ENCODE assay signal across 22 cellular contexts in the genomic region with DNA sequence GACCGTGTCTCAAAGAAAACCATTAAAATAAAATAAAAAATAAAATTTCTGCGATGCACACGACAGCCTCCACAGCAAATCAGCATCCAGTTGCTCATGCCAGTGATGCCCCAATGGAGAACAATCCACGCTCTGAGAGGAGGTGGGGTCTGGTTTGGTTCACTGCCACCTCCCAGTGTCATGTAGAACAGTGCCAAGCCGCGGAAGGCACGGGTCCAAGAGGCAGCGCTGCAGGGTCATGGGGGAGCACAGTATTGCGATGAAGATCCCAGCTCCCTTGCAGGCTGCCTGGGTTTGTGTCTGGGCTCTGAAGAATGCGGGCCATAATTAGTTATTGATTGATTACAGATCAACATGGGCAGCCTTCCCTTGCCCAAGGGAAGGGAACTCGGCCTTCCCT.
"Had no signal": no experiment of that assay in that cellular context is flagged by ENCODE, and none has a peak within 500 bp of the region (broad histone marks: within the 10 kb centered on the region; RNA-seq: fewer than 3 reads in every experiment).

No MANE protein-coding gene starts in this region.

- H3K4me3 ChIP-seq: mucosa of descending colon, psoas muscle, skin epidermis, suprapubic skin, transverse colon, uterus had no signal

- H3K27ac Mint-ChIP-seq: activated CD8-positive, alpha-beta T cell treated with anti-CD3 and anti-CD28 coated beads for 36 hours; activated naive CD8-positive, alpha-beta T cell treated with anti-CD3 and anti-CD28 coated beads for 36 hours; activated T-helper 17 cell treated with anti-CD3 and anti-CD28 coated beads, Interleukin-2, amount 50 U/mL, for 72 hours; naive thymus-derived CD4-positive, alpha-beta T cell; stimulated activated naive CD8-positive, alpha-beta T cell treated with anti-CD3 and anti-CD28 coated beads, Interleukin-15, Interleukin-2, amounts not matched to agents 100 ng/mL and 50 ng/mL, for 24 hours had no signal

- DNase-seq: activated CD4-positive, alpha-beta T cell treated with anti-CD3 and anti-CD28 coated beads for 48 hours; activated CD4-positive, CD25-positive, alpha-beta regulatory T cell; activated CD8-positive, alpha-beta T cell treated with anti-CD3 and anti-CD28 coated beads for 36 hours; activated naive CD4-positive, alpha-beta T cell; activated naive CD8-positive, alpha-beta T cell treated with anti-CD3 and anti-CD28 coated beads for 36 hours; activated T-cell treated with anti-CD3 and anti-CD28 coated beads, Interleukin-2, amount 50 U/mL, for 1 hour; effector CD4-positive, alpha-beta T cell; foreskin fibroblast; hippocampal formation; left colon; mucosa of descending colon; naive thymus-derived CD4-positive, alpha-beta T cell; psoas muscle; T-helper 1 cell; T1000; transverse colon; uterus had no signal

- H3K27ac ChIP-seq: psoas muscle, skin epidermis, suprapubic skin, transverse colon, uterus had no signal

- H3K4me3 Mint-ChIP-seq: activated CD8-positive, alpha-beta T cell treated with anti-CD3 and anti-CD28 coated beads for 36 hours; activated naive CD8-positive, alpha-beta T cell treated with anti-CD3 and anti-CD28 coated beads for 36 hours; activated T-helper 17 cell treated with anti-CD3 and anti-CD28 coated beads, Interleukin-2, amount 50 U/mL, for 72 hours; naive thymus-derived CD4-positive, alpha-beta T cell; stimulated activated naive CD8-positive, alpha-beta T cell treated with anti-CD3 and anti-CD28 coated beads, Interleukin-15, Interleukin-2, amounts not matched to agents 100 ng/mL and 50 ng/mL, for 24 hours had no signal

- H3K36me3 Mint-ChIP-seq: activated naive CD8-positive, alpha-beta T cell treated with anti-CD3 and anti-CD28 coated beads for 36 hours; naive thymus-derived CD4-positive, alpha-beta T cell had no signal

- H3K9me3 ChIP-seq: mucosa of descending colon, psoas muscle, suprapubic skin, transverse colon, uterus had no signal

- H3K27me3 ChIP-seq: suprapubic skin, transverse colon, uterus had no signal

- ATAC-seq: activated CD8-positive, alpha-beta T cell treated with anti-CD3 and anti-CD28 coated beads for 36 hours; activated T-helper 17 cell treated with anti-CD3 and anti-CD28 coated beads, Interleukin-2, amount 50 U/mL, for 72 hours; left colon; mucosa of descending colon; naive thymus-derived CD4-positive, alpha-beta T cell; psoas muscle; right cardiac atrium had no signal

- H3K36me3 ChIP-seq: suprapubic skin, transverse colon, uterus had no signal

- H3K27me3 Mint-ChIP-seq: activated CD8-positive, alpha-beta T cell treated with anti-CD3 and anti-CD28 coated beads for 36 hours; activated naive CD8-positive, alpha-beta T cell treated with anti-CD3 and anti-CD28 coated beads for 36 hours; activated T-helper 17 cell treated with anti-CD3 and anti-CD28 coated beads, Interleukin-2, amount 50 U/mL, for 72 hours; naive thymus-derived CD4-positive, alpha-beta T cell; stimulated activated naive CD8-positive, alpha-beta T cell treated with anti-CD3 and anti-CD28 coated beads, Interleukin-15, Interleukin-2, amounts not matched to agents 100 ng/mL and 50 ng/mL, for 24 hours had no signal

- H3K4me1 Mint-ChIP-seq: activated naive CD8-positive, alpha-beta T cell treated with anti-CD3 and anti-CD28 coated beads for 36 hours; activated T-helper 17 cell treated with anti-CD3 and anti-CD28 coated beads, Interleukin-2, amount 50 U/mL, for 72 hours; naive thymus-derived CD4-positive, alpha-beta T cell had no signal

- H3K4me1 ChIP-seq: suprapubic skin, uterus had no signal
